ENCODE assay signal across 11 cellular contexts in genomic region chr14:51202914-51203665, GRCh38. TPM values are rescaled to one million over a fixed set of nuclear protein-coding genes. Genes with fewer than 3 reads are reported as not detected.
A peak's percentile ranks its signal among the peaks of the same experiment; 100 is the strongest.
DNase-seq lines count a peak whose midpoint lies in the region; ATAC-seq and TF ChIP-seq lines count a peak whose summit lies in the region.
"Had no signal": no experiment of that assay in that cellular context is flagged by ENCODE, and none has a peak within 500 bp of the region (broad histone marks: within the 10 kb centered on the region; RNA-seq: fewer than 3 reads in every experiment).

No MANE protein-coding gene starts in this region.

- H3K14ac ChIP-seq in trophoblast cell (ENCODE audit: low read length): no peak overlapping the region

- TF ChIP-seq CTCF in spleen (IDR thresholded peaks at IDR 0.05 in 8 of 11, conservative IDR thresholded peaks at IDR 0.05 in 3 of 11): no peak

- no peak overlapping the region for H2AFZ ChIP-seq in trophoblast cell (ENCODE audit: insufficient read depth, low read length, poor library complexity)
- H2AFZ ChIP-seq: hepatocyte had no signal

- no peaks in the 10 kb centered on the region for H3K79me1 ChIP-seq in trophoblast cell (ENCODE audit: low read length)

- no peak overlapping the region for H3K23ac ChIP-seq in trophoblast cell (ENCODE audit: low read length)

- H4K8ac ChIP-seq in trophoblast cell (ENCODE audit: low read depth, low read length): no peak overlapping the region

- H3K27ac ChIP-seq in spleen (no peak overlapping the region), trophoblast cell (ENCODE audit: low read depth, low read length) (no peak overlapping the region)
- H3K27ac ChIP-seq: hepatocyte, vagina had no signal

- H3K9me3 ChIP-seq in spleen: no peaks in the 10 kb centered on the region
- H3K9me3 ChIP-seq in trophoblast cell (ENCODE audit: insufficient read depth, low read depth, low read length): no peaks in the 10 kb centered on the region
- H3K9me3 ChIP-seq in MG63: no peaks in the 10 kb centered on the region
- H3K9me3 ChIP-seq: vagina had no signal

- H3K79me2 ChIP-seq in trophoblast cell (ENCODE audit: control insufficient read depth, insufficient read depth, low read length, poor library complexity): no peaks in the 10 kb centered on the region
- H3K79me2 ChIP-seq: hepatocyte had no signal

- no peak overlapping the region for H3K4me3 ChIP-seq in spleen
- no peak overlapping the region for H3K4me3 ChIP-seq in trophoblast cell (ENCODE audit: low read depth, low read length)
- no peak overlapping the region for H3K4me3 ChIP-seq in MG63
- H3K4me3 ChIP-seq: hepatocyte, vagina had no signal

- no peak overlapping the region for H4K91ac ChIP-seq in trophoblast cell (ENCODE audit: low read depth, low read length)

- H3K4me2 ChIP-seq in trophoblast cell (ENCODE audit: low read length): no peak overlapping the region
- H3K4me2 ChIP-seq: hepatocyte had no signal

- H2BK12ac ChIP-seq in trophoblast cell (ENCODE audit: low read length): no peak overlapping the region

- H3K36me3 ChIP-seq in spleen (no peaks in the 10 kb centered on the region), trophoblast cell (ENCODE audit: control insufficient read depth in 1 of 2, insufficient read depth in 2 of 2, low read length in 2 of 2) (no peaks in the 10 kb centered on the region), MG63 (no peaks in the 10 kb centered on the region)
- H3K36me3 ChIP-seq: vagina had no signal

- intact Hi-C loops in spleen (cut with DNase I; ENCODE audit: low total_unique reads): no loop called here

- TF ChIP-seq POLR2A in spleen (IDR thresholded peaks at IDR 0.05): no peak

- no peak overlapping the region for H3K4ac ChIP-seq in trophoblast cell (ENCODE audit: low read depth, low read length)

- no peak overlapping the region for H2BK5ac ChIP-seq in trophoblast cell (ENCODE audit: low read depth, low read length, poor library complexity)

- H3K27me3 ChIP-seq in spleen (replicated peaks in 1 of 7) (no peaks in the 10 kb centered on the region), trophoblast cell (ENCODE audit: insufficient read depth, low read length) (no peaks in the 10 kb centered on the region), MG63 (no peaks in the 10 kb centered on the region; the same call in 1 of the 2 replicates)
- H3K27me3 ChIP-seq: vagina had no signal

- DNase-seq in spleen (peak; percentile 69), NCI-H82 (lab: John Stamatoyannopoulos, UW) (no peak), trophoblast cell (no peak), SW 1271 (lab: John Stamatoyannopoulos, UW) (no peak), MG63 (no peak)
- DNase-seq: NCI-H2227 treated with DMSO at 0.1 percent for 48 hours had no signal

- H2BK120ac ChIP-seq in trophoblast cell (ENCODE audit: insufficient read depth, low read length, poor library complexity): no peak overlapping the region

- 43 to 71% (median 65%) methylated on average over 5 of the region's 5 CpGs for WGBS in spleen, 5 donors
- WGBS in trophoblast cell (ENCODE audit: extremely low coverage, insufficient coverage, insufficient read length): no CpG with 5 or more reads among the region's 5 CpGs

- H2AK5ac ChIP-seq in trophoblast cell (ENCODE audit: low read length): no peak overlapping the region

- H3K18ac ChIP-seq in trophoblast cell (ENCODE audit: low read length): no peak overlapping the region

- H4K12ac ChIP-seq in trophoblast cell (ENCODE audit: low read depth, low read length): no peak overlapping the region

- H3K4me1 ChIP-seq in spleen: peaks cover 0 to 28% (median 5%) of the 10 kb centered on the region in 6 donors
- no peaks in the 10 kb centered on the region for H3K4me1 ChIP-seq in trophoblast cell (ENCODE audit: control insufficient read depth in 1 of 2, insufficient read depth in 2 of 2, low read length in 2 of 2)
- H3K4me1 ChIP-seq: vagina had no signal

- peak; percentile 64 for ATAC-seq in GM18861 (IDR thresholded peaks at IDR 0.05; ENCODE audit: unreplicated experiment)
- ATAC-seq in GM21717 (IDR thresholded peaks at IDR 0.05; ENCODE audit: unreplicated experiment): peak; percentile 62
- ATAC-seq in HG03432 (IDR thresholded peaks at IDR 0.05; ENCODE audit: unreplicated experiment): peak; percentile 80

- no peak overlapping the region for H3K9ac ChIP-seq in trophoblast cell (ENCODE audit: low read length)

RNA-seq across cellular contexts. Expression of gene TMX1, which starts 37.0 kb away (rescaled TPM):
- total RNA-seq in spleen: 10 to 100 TPM; 33.7 to 41.3 (median 39.0) TPM
- polyA plus RNA-seq in spleen: 1 to 10 TPM; 6.1 to 9.8 (median 9.6) TPM
- polyA plus RNA-seq in trophoblast cell (2013): 26.8 and 27.2 TPM in 2 replicates
- total RNA-seq in MG63 (2014; rRNA removed; shearing (Covaris generic); ENCODE audit: low replicate concordance): 31.8 and 49.6 TPM in 2 replicates
